In genomic region chr11:40425168-40425567, GRCh38 we compare ENCODE assay signal across 19 cellular contexts.
A peak's percentile ranks its signal among the peaks of the same experiment; 100 is the strongest.
DNase-seq lines count a peak whose midpoint lies in the region; ATAC-seq and TF ChIP-seq lines count a peak whose summit lies in the region.
"Had no signal": no experiment of that assay in that cellular context is flagged by ENCODE, and none has a peak within 500 bp of the region (broad histone marks: within the 10 kb centered on the region; RNA-seq: fewer than 3 reads in every experiment).

No MANE protein-coding gene starts in this region.

- H3K27ac ChIP-seq in GM23338 (ENCODE audit: low read depth) (no peak overlapping the region), neural progenitor cell (no peak overlapping the region)

- H3K4me3 Mint-ChIP-seq in GM23338, result no peak overlapping the region
- H3K4me3 Mint-ChIP-seq in neural progenitor cell, result no peak overlapping the region
- H3K4me3 Mint-ChIP-seq: B cell; CD4-positive, alpha-beta T cell had no signal

- H3F3A ChIP-seq in GM23338 (replicated peaks; ENCODE audit: low read depth) (no peaks in the 10 kb centered on the region), neural progenitor cell (ENCODE audit: low read depth) (no peaks in the 10 kb centered on the region)

- H3K27me3 ChIP-seq in GM23338 (ENCODE audit: insufficient read depth), result no peaks in the 10 kb centered on the region
- no peaks in the 10 kb centered on the region for H3K27me3 ChIP-seq in neural progenitor cell

- ATAC-seq in GM23338, result no peak
- ATAC-seq in SK-N-SH treated with all-trans-retinoic acid at 6 μM for 48 hours, result peak; percentile 75
- no peak for ATAC-seq in HG02884 (IDR thresholded peaks at IDR 0.05; ENCODE audit: unreplicated experiment)
- ATAC-seq: GM12878, Panc1 had no signal

- H3K36me3 ChIP-seq in GM23338 (ENCODE audit: insufficient read depth) (no peaks in the 10 kb centered on the region), neural progenitor cell (no peaks in the 10 kb centered on the region)

- H3K36me3 Mint-ChIP-seq in GM23338 (ENCODE audit: low read depth) (no peaks in the 10 kb centered on the region), neural progenitor cell (peaks cover 2% of the 10 kb centered on the region)

- in situ Hi-C loops in ACHN (cut with HindIII; ENCODE audit: low pct_ligation_motif_present, low pct_unique_long_range_greater_than_20kb, low sequenced_read_pairs), result no loop called here

- DNase-seq in GM23338 (ENCODE audit: low spot score) (peak; percentile 1), LNCaP clone FGC (ENCODE audit: low read depth) (no peak), neural progenitor cell (ENCODE audit: low spot score) (no peak), SHP77 (lab: John Stamatoyannopoulos, UW) (no peak), ACHN (no peak), AG08396 (ENCODE audit: low spot score) (no peak)
- DNase-seq: Caco-2; CD4-positive, alpha-beta T cell; DMS153; GF-D8; NCI-H187; NCI-H2107; NCI-H510A treated with DMSO at 0.1 percent for 48 hours; T1000 had no signal

- H3K4me1 ChIP-seq in GM23338 (ENCODE audit: insufficient read depth) (no peaks in the 10 kb centered on the region), neural progenitor cell (peaks cover 7% of the 10 kb centered on the region)
- H3K4me1 ChIP-seq: Caco-2 had no signal

- H3K4me2 ChIP-seq in GM23338 (no peak overlapping the region), neural progenitor cell (no peak overlapping the region)

- H3K27me3 Mint-ChIP-seq in GM23338 (ENCODE audit: insufficient read depth, low read depth, poor library complexity), result no peaks in the 10 kb centered on the region
- peaks cover 2% of the 10 kb centered on the region for H3K27me3 Mint-ChIP-seq in neural progenitor cell (ENCODE audit: insufficient read depth, low read depth)
- H3K27me3 Mint-ChIP-seq: B cell; CD4-positive, alpha-beta T cell had no signal

- H3K79me2 ChIP-seq in GM23338 (replicated peaks; ENCODE audit: insufficient read depth) (no peaks in the 10 kb centered on the region), neural progenitor cell (ENCODE audit: low read depth) (no peaks in the 10 kb centered on the region)

- no peak overlapping the region for H3K9ac ChIP-seq in neural progenitor cell

- H3K4me1 Mint-ChIP-seq in GM23338 (no peaks in the 10 kb centered on the region), neural progenitor cell (peaks cover 13% of the 10 kb centered on the region)
- H3K4me1 Mint-ChIP-seq: B cell had no signal

- no peaks in the 10 kb centered on the region for H4K20me1 ChIP-seq in GM23338 (replicated peaks; ENCODE audit: insufficient read depth)
- no peaks in the 10 kb centered on the region for H4K20me1 ChIP-seq in neural progenitor cell (ENCODE audit: low read depth)

- peaks cover 6% of the 10 kb centered on the region; the same call in 1 of the 2 replicates for H3K9me2 ChIP-seq in GM23338 (ENCODE audit: insufficient read depth)

- no peak overlapping the region for H3K4me3 ChIP-seq in GM23338
- no peak overlapping the region for H3K4me3 ChIP-seq in LNCaP clone FGC (ENCODE audit: low read depth, low read length)
- no peak overlapping the region for H3K4me3 ChIP-seq in neural progenitor cell
- H3K4me3 ChIP-seq: GM12878 had no signal

- H3K9me3 ChIP-seq in neural progenitor cell (ENCODE audit: low read depth), result no peaks in the 10 kb centered on the region
- H3K9me3 ChIP-seq: Caco-2 had no signal

- no peak overlapping the region for H3K27ac Mint-ChIP-seq in GM23338
- peak overlapping the region; percentile 62 for H3K27ac Mint-ChIP-seq in neural progenitor cell
- H3K27ac Mint-ChIP-seq: B cell; CD4-positive, alpha-beta T cell had no signal

- H2AFZ ChIP-seq in GM23338 (no peak overlapping the region), neural progenitor cell (replicated peaks) (no peak overlapping the region)

- peak in 1 of 2 experiments; percentile 19; a peak in 1 of 4 replicates for TF ChIP-seq CTCF in GM23338 (conservative IDR thresholded peaks at IDR 0.05; ENCODE audit: low read depth in 2 of 2)
- TF ChIP-seq CTCF in LNCaP clone FGC (IDR thresholded peaks at IDR 0.05; ENCODE audit: control insufficient read depth, extremely low read depth, insufficient read depth), result 0 out of 2 replicates have a peak, but pooled peaks have one; percentile 7
- TF ChIP-seq CTCF in neural progenitor cell (IDR thresholded peaks at IDR 0.05), result peak; percentile 22

- no peaks in the 10 kb centered on the region for H3K9me3 Mint-ChIP-seq in GM23338
- H3K9me3 Mint-ChIP-seq in neural progenitor cell, result peaks cover 7% of the 10 kb centered on the region

TF ChIP-seq in GM23338, 12 proteins besides CTCF, POLR2A, EP300 and RAD21 (continues in another document):
- TF ChIP-seq EZH2phosphoT487 (IDR thresholded peaks at IDR 0.05; ENCODE audit: unreplicated experiment) (no peak), CREB1 (CRISPR knock-in tag; IDR thresholded peaks at IDR 0.05; ENCODE audit: low read depth) (no peak), JUNB (IDR thresholded peaks at IDR 0.05; ENCODE audit: unreplicated experiment) (no peak)
- TF ChIP-seq, protein P1, sequence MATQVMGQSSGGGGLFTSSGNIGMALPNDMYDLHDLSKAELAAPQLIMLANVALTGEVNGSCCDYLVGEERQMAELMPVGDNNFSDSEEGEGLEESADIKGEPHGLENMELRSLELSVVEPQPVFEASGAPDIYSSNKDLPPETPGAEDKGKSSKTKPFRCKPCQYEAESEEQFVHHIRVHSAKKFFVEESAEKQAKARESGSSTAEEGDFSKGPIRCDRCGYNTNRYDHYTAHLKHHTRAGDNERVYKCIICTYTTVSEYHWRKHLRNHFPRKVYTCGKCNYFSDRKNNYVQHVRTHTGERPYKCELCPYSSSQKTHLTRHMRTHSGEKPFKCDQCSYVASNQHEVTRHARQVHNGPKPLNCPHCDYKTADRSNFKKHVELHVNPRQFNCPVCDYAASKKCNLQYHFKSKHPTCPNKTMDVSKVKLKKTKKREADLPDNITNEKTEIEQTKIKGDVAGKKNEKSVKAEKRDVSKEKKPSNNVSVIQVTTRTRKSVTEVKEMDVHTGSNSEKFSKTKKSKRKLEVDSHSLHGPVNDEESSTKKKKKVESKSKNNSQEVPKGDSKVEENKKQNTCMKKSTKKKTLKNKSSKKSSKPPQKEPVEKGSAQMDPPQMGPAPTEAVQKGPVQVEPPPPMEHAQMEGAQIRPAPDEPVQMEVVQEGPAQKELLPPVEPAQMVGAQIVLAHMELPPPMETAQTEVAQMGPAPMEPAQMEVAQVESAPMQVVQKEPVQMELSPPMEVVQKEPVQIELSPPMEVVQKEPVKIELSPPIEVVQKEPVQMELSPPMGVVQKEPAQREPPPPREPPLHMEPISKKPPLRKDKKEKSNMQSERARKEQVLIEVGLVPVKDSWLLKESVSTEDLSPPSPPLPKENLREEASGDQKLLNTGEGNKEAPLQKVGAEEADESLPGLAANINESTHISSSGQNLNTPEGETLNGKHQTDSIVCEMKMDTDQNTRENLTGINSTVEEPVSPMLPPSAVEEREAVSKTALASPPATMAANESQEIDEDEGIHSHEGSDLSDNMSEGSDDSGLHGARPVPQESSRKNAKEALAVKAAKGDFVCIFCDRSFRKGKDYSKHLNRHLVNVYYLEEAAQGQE (IDR thresholded peaks at IDR 0.05; ENCODE audit: unreplicated experiment), result no peak

TF ChIP-seq in SK-N-SH treated with all-trans-retinoic acid at 6 μM for 48 hours, 23 proteins besides CTCF, POLR2A, EP300 and RAD21 (continues in another document):
- TF ChIP-seq SNAI2 (CRISPR knock-in tag; IDR thresholded peaks at IDR 0.05) (no peak), ZNF70 (CRISPR knock-in tag; IDR thresholded peaks at IDR 0.05) (no peak), GLIS3 (CRISPR knock-in tag; IDR thresholded peaks at IDR 0.05) (no peak), ZNF565 (CRISPR knock-in tag; conservative IDR thresholded peaks at IDR 0.05; ENCODE audit: low read depth) (no peak), ZNF8 (CRISPR knock-in tag; IDR thresholded peaks at IDR 0.05) (no peak), CSDC2 (CRISPR knock-in tag; IDR thresholded peaks at IDR 0.05) (no peak), OSR1 (CRISPR knock-in tag; IDR thresholded peaks at IDR 0.05) (no peak), ARNTL (CRISPR knock-in tag; IDR thresholded peaks at IDR 0.05; ENCODE audit: borderline replicate concordance, low read depth) (no peak), TSHZ2 (CRISPR knock-in tag; IDR thresholded peaks at IDR 0.05) (no peak)
- TF ChIP-seq, protein P2, sequence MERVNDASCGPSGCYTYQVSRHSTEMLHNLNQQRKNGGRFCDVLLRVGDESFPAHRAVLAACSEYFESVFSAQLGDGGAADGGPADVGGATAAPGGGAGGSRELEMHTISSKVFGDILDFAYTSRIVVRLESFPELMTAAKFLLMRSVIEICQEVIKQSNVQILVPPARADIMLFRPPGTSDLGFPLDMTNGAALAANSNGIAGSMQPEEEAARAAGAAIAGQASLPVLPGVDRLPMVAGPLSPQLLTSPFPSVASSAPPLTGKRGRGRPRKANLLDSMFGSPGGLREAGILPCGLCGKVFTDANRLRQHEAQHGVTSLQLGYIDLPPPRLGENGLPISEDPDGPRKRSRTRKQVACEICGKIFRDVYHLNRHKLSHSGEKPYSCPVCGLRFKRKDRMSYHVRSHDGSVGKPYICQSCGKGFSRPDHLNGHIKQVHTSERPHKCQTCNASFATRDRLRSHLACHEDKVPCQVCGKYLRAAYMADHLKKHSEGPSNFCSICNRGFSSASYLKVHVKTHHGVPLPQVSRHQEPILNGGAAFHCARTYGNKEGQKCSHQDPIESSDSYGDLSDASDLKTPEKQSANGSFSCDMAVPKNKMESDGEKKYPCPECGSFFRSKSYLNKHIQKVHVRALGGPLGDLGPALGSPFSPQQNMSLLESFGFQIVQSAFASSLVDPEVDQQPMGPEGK (CRISPR knock-in tag; IDR thresholded peaks at IDR 0.05; ENCODE audit: borderline replicate concordance), result no peak
